Comparison of ENCODE assay signal across 30 cellular contexts in the genomic region with DNA sequence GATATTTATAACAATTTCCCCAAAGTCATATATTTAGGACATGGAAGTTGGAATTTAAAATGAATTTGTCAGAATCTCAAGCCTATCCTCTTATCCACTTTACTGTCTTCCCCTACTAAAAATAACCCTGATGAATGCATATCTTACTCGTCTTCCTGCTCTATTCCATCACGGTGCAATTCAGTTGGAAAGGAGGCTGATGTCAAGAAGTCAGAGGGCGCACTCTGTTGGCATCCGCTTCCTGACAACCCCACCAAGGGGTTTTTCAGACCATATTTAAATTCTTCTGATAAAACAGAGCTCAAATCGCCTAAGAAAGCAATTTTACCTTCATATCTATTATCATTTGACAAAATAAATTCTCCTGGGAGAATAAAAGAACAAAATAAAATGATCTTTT.
A peak's percentile ranks its signal among the peaks of the same experiment; 100 is the strongest.
DNase-seq lines count a peak whose midpoint lies in the region; ATAC-seq, FAIRE-seq and TF ChIP-seq lines count a peak whose summit lies in the region.
"Had no signal": no experiment of that assay in that cellular context is flagged by ENCODE, and none has a peak within 500 bp of the region (broad histone marks: within the 10 kb centered on the region; RNA-seq: fewer than 3 reads in every experiment).

No MANE protein-coding gene starts in this region.

- no peak overlapping the region for H3K4me3 Mint-ChIP-seq in activated CD4-positive, alpha-beta T cell treated with anti-CD3 and anti-CD28 coated beads for 36 hours
- H3K4me3 Mint-ChIP-seq: activated naive CD4-positive, alpha-beta T cell treated with anti-CD3 and anti-CD28 coated beads, Interleukin-2, amount 10 ng/mL, durations not matched to agents 7 days and 5 days; activated T-helper 1 cell treated with anti-CD3 and anti-CD28 coated beads, Interleukin-12 subunit alpha, Interleukin-12 subunit beta, Interleukin-2, Interleukin-4 antibody, amounts not matched to agents 30 ng/mL and 10 ng/mL and 1 ng/mL, durations not matched to agents 14 hours and 24 hours and 36 hours; CD8-positive, alpha-beta T cell; natural killer cell treated with Interleukin-12 subunit alpha and Interleukin-12 subunit beta and Interleukin-15 and Interleukin-18, amount 100 ng/mL, for 72 hours had no signal

- no peak overlapping the region for H2AFZ ChIP-seq in smooth muscle cell (ENCODE audit: low read depth)

- no peaks in the 10 kb centered on the region for H4K20me1 ChIP-seq in smooth muscle cell (ENCODE audit: low read depth)

- no peak for DNase-seq in GM19239 (ENCODE audit: insufficient read length, low spot score)
- peak; percentile 39 for DNase-seq in LHCN-M2 (ENCODE audit: low read depth)
- peak; percentile 2 for DNase-seq in dermis blood vessel endothelial cell
- no peak for DNase-seq in smooth muscle cell (lab: John Stamatoyannopoulos, UW; ENCODE audit: unreplicated experiment)
- DNase-seq in foreskin fibroblast: no peak
- DNase-seq in activated CD4-positive, alpha-beta T cell treated with anti-CD3 and anti-CD28 coated beads for 36 hours: no peak
- no peak for DNase-seq in KG1 (lab: John Stamatoyannopoulos, UW)
- DNase-seq: activated CD4-positive, alpha-beta T cell treated with anti-CD3 and anti-CD28 coated beads, Interleukin-2, amount 50 U/mL, for 1 hour; activated naive CD4-positive, alpha-beta T cell treated with anti-CD3 and anti-CD28 coated beads, Interleukin-2, amount 10 ng/mL, durations not matched to agents 7 days and 5 days; amniotic stem cell; CD8-positive, alpha-beta T cell; GF-D8; HCEC 1CT; hippocampal formation; left lung; midbrain; NCI-H1436; NCI-H510A treated with DMSO at 0.1 percent for 48 hours; pancreas; stimulated activated CD4-positive, alpha-beta T cell treated with anti-CD3 and anti-CD28 coated beads, Interleukin-15, amount 100 ng/mL, for 24 hours; WERI-Rb-1 had no signal

- WGBS in smooth muscle cell (ENCODE audit: low lambda C conversion rate): 58% methylated on average over 5 of the region's 5 CpGs

- no peaks in the 10 kb centered on the region for H3K4me1 ChIP-seq in smooth muscle cell (ENCODE audit: low read depth)
- H3K4me1 ChIP-seq: breast epithelium, gastroesophageal sphincter, pancreas had no signal

- no peak overlapping the region for H3K27ac Mint-ChIP-seq in activated CD4-positive, alpha-beta T cell treated with anti-CD3 and anti-CD28 coated beads for 36 hours
- H3K27ac Mint-ChIP-seq: activated naive CD4-positive, alpha-beta T cell treated with anti-CD3 and anti-CD28 coated beads, Interleukin-2, amount 10 ng/mL, durations not matched to agents 7 days and 5 days; activated T-helper 1 cell treated with anti-CD3 and anti-CD28 coated beads, Interleukin-12 subunit alpha, Interleukin-12 subunit beta, Interleukin-2, Interleukin-4 antibody, amounts not matched to agents 30 ng/mL and 10 ng/mL and 1 ng/mL, durations not matched to agents 14 hours and 24 hours and 36 hours; CD8-positive, alpha-beta T cell; natural killer cell treated with Interleukin-12 subunit alpha and Interleukin-12 subunit beta and Interleukin-15 and Interleukin-18, amount 100 ng/mL, for 72 hours had no signal

- no peaks in the 10 kb centered on the region for H3K36me3 ChIP-seq in smooth muscle cell (ENCODE audit: low read depth)
- H3K36me3 ChIP-seq: breast epithelium, gastroesophageal sphincter, left lung, pancreas, right atrium auricular region, tibial nerve, WERI-Rb-1 had no signal

- H3K4me2 ChIP-seq in smooth muscle cell: peak overlapping the region; percentile 22

- no peaks in the 10 kb centered on the region for H3K27me3 ChIP-seq in smooth muscle cell (ENCODE audit: low read depth)
- H3K27me3 ChIP-seq: breast epithelium, gastroesophageal sphincter, left lung, pancreas, right atrium auricular region, tibial nerve had no signal

- no peak overlapping the region for H3K9ac ChIP-seq in smooth muscle cell (ENCODE audit: low read depth)

- H3K4me3 ChIP-seq in smooth muscle cell (no peak overlapping the region), foreskin fibroblast (ENCODE audit: low read depth in 1 of 2, low read length in 2 of 2) (no peak overlapping the region)
- H3K4me3 ChIP-seq: breast epithelium, coronary artery, gastroesophageal sphincter, left lung, pancreas, SK-N-MC, tibial nerve had no signal

- no peaks in the 10 kb centered on the region for H3K27me3 Mint-ChIP-seq in activated CD4-positive, alpha-beta T cell treated with anti-CD3 and anti-CD28 coated beads for 36 hours
- H3K27me3 Mint-ChIP-seq: activated naive CD4-positive, alpha-beta T cell treated with anti-CD3 and anti-CD28 coated beads, Interleukin-2, amount 10 ng/mL, durations not matched to agents 7 days and 5 days; natural killer cell treated with Interleukin-12 subunit alpha and Interleukin-12 subunit beta and Interleukin-15 and Interleukin-18, amount 100 ng/mL, for 72 hours had no signal

- no peaks in the 10 kb centered on the region for H3K79me2 ChIP-seq in smooth muscle cell (ENCODE audit: low read depth)

- POLR2A ChIA-PET in activated CD4-positive, alpha-beta T cell treated with anti-CD3 and anti-CD28 coated beads for 36 hours (lab: Charles Lee): no interaction called here

- H3K9me3 ChIP-seq in smooth muscle cell (replicated peaks; ENCODE audit: low read depth): no peaks in the 10 kb centered on the region
- H3K9me3 ChIP-seq: gastroesophageal sphincter, left lung, pancreas, right atrium auricular region, tibial nerve had no signal

- CTCF ChIA-PET in activated CD4-positive, alpha-beta T cell treated with anti-CD3 and anti-CD28 coated beads for 36 hours (lab: Charles Lee): no interaction called here

- no peaks in the 10 kb centered on the region for H3K4me1 Mint-ChIP-seq in activated CD4-positive, alpha-beta T cell treated with anti-CD3 and anti-CD28 coated beads for 36 hours
- H3K4me1 Mint-ChIP-seq: activated naive CD4-positive, alpha-beta T cell treated with anti-CD3 and anti-CD28 coated beads, Interleukin-2, amount 10 ng/mL, durations not matched to agents 7 days and 5 days had no signal

- H3K36me3 Mint-ChIP-seq in activated CD4-positive, alpha-beta T cell treated with anti-CD3 and anti-CD28 coated beads for 36 hours (ENCODE audit: low read depth): no peaks in the 10 kb centered on the region
- H3K36me3 Mint-ChIP-seq: activated naive CD4-positive, alpha-beta T cell treated with anti-CD3 and anti-CD28 coated beads, Interleukin-2, amount 10 ng/mL, durations not matched to agents 7 days and 5 days; CD8-positive, alpha-beta T cell had no signal

- TF ChIP-seq CTCF in smooth muscle cell (IDR thresholded peaks at IDR 0.05; ENCODE audit: borderline replicate concordance, insufficient read depth, poor library complexity, severe bottlenecking) (no peak), foreskin fibroblast (IDR thresholded peaks at IDR 0.05; ENCODE audit: low read depth, low read length) (no peak)

- no peak for ATAC-seq in activated CD4-positive, alpha-beta T cell treated with anti-CD3 and anti-CD28 coated beads for 36 hours
- ATAC-seq: CD8-positive, alpha-beta T cell; gastroesophageal sphincter; left lung; natural killer cell treated with Interleukin-12 subunit alpha and Interleukin-12 subunit beta and Interleukin-15 and Interleukin-18, amount 100 ng/mL, for 72 hours; pancreas had no signal

- no peaks in the 10 kb centered on the region for H3K9me3 Mint-ChIP-seq in activated CD4-positive, alpha-beta T cell treated with anti-CD3 and anti-CD28 coated beads for 36 hours (ENCODE audit: low read depth)
- H3K9me3 Mint-ChIP-seq: activated naive CD4-positive, alpha-beta T cell treated with anti-CD3 and anti-CD28 coated beads, Interleukin-2, amount 10 ng/mL, durations not matched to agents 7 days and 5 days; activated T-helper 1 cell treated with anti-CD3 and anti-CD28 coated beads, Interleukin-12 subunit alpha, Interleukin-12 subunit beta, Interleukin-2, Interleukin-4 antibody, amounts not matched to agents 30 ng/mL and 10 ng/mL and 1 ng/mL, durations not matched to agents 14 hours and 24 hours and 36 hours; CD8-positive, alpha-beta T cell; natural killer cell treated with Interleukin-12 subunit alpha and Interleukin-12 subunit beta and Interleukin-15 and Interleukin-18, amount 100 ng/mL, for 72 hours had no signal

- peak; percentile 11 for FAIRE-seq in GM19239 (lab: Jason Lieb, UNC)
- FAIRE-seq: pancreas had no signal

- H3F3A ChIP-seq in smooth muscle cell (ENCODE audit: low read depth): no peaks in the 10 kb centered on the region

- intact Hi-C loops in activated CD4-positive, alpha-beta T cell treated with anti-CD3 and anti-CD28 coated beads for 36 hours (cut with DNase I, micrococcal nuclease): no loop called here

- H3K27ac ChIP-seq in smooth muscle cell (ENCODE audit: low read depth): no peak overlapping the region
- H3K27ac ChIP-seq: breast epithelium, coronary artery, gastroesophageal sphincter, HL-60, pancreas, SK-N-MC, WERI-Rb-1 had no signal

Comparison
In these comparisons a context has a peak if more than half of its experiments do, and no peak if none do; other contexts are left out.
1. DNase-seq: peak in LHCN-M2 (single experiment) and dermis blood vessel endothelial cell (single experiment); none in GM19239 (single experiment), smooth muscle cell (single experiment), foreskin fibroblast (0 of 2), activated CD4-positive, alpha-beta T cell treated with anti-CD3 and anti-CD28 coated beads for 36 hours (single experiment) and KG1 (single experiment).